Comparison of ENCODE assay signal across 7 cellular contexts in genomic region chr22:37607912-37608476, GRCh38. TPM values are rescaled to one million over a fixed set of nuclear protein-coding genes. Genes with fewer than 3 reads are reported as not detected.
DNase-seq lines count a peak whose midpoint lies in the region; ATAC-seq, FAIRE-seq and TF ChIP-seq lines count a peak whose summit lies in the region.

No MANE protein-coding gene starts in this region.

- H3K4me3 Mint-ChIP-seq in natural killer cell, result peak overlapping the region; percentile 87

- FAIRE-seq in urothelium cell line (lab: Jason Lieb, UNC), result no peak

- DNase-seq in NCI-H226, result peak; percentile 1
- DNase-seq in dorsolateral prefrontal cortex, result no peak
- DNase-seq in natural killer cell, result no peak
- no peak for DNase-seq in urothelium cell line (ENCODE audit: low spot score)
- no peak for DNase-seq in HuH-7 (ENCODE audit: low spot score)
- no peak for DNase-seq in GM03348 (ENCODE audit: low spot score)

- H3K36me3 Mint-ChIP-seq in natural killer cell, result no peaks in the 10 kb centered on the region

- ATAC-seq in GM21576 (IDR thresholded peaks at IDR 0.05; ENCODE audit: unreplicated experiment), result peak; percentile 2
- peak in 1 of 3 donors; percentile 2 for ATAC-seq in natural killer cell

- peak overlapping the region; percentile 85 to 99 (median 96) for H3K27ac ChIP-seq in dorsolateral prefrontal cortex

- no peaks in the 10 kb centered on the region for H3K27me3 Mint-ChIP-seq in natural killer cell (ENCODE audit: low read depth in 2 of 2)

- H3K4me3 ChIP-seq in dorsolateral prefrontal cortex, result peak overlapping the region; percentile 70 to 99 (median 93)

- intact Hi-C loops in dorsolateral prefrontal cortex (cut with DNase I) (loop anchor here (2.0 to 5.0 kb wide), 4 partner anchors 51 to 139 kb away; partner anchors contain the start of genes NOL12 (in 1 of the 2) and PDXP (in 1 of the 2)), natural killer cell (cut with micrococcal nuclease) (loop anchor here (1.0 to 5.0 kb wide), 4 partner anchors 16 to 254 kb away; partner anchors contain the start of genes LGALS1 and TRIOBP)

- peak overlapping the region; percentile 98 to 99 for H3K27ac Mint-ChIP-seq in natural killer cell

- H3K9me3 Mint-ChIP-seq in natural killer cell, result no peaks in the 10 kb centered on the region

- no peak for TF ChIP-seq CTCF in dorsolateral prefrontal cortex (IDR thresholded peaks at IDR 0.05 in 54 of 56, conservative IDR thresholded peaks at IDR 0.05 in 2 of 56; ENCODE audit: low read depth in 1 of 56, partially characterized antibody in 56 of 56)
- no peak for TF ChIP-seq CTCF in natural killer cell (IDR thresholded peaks at IDR 0.05)

- H3K27me3 ChIP-seq in dorsolateral prefrontal cortex, result no peaks in the 10 kb centered on the region

- peaks cover 37 to 56% of the 10 kb centered on the region in 2 donors for H3K4me1 Mint-ChIP-seq in natural killer cell

RNA-seq across cellular contexts. Expression of gene GGA1, which starts 0.6 kb away (rescaled TPM):
- total RNA-seq in dorsolateral prefrontal cortex, result 10 to 100 TPM; 45.6 to 94.6 (median 65.5) TPM
- 10 to 100 TPM; 69.3 to 87.8 (median 80.2) TPM for total RNA-seq in natural killer cell

RNA-seq across cellular contexts. Expression of gene LGALS2, which starts 28.1 kb away (rescaled TPM):
- total RNA-seq in dorsolateral prefrontal cortex (1 to 10 TPM in 3 of 120 experiments, not detected in 117; 1.4 to 2.5 (median 1.5) TPM), natural killer cell (1 to 10 TPM; 1.4 to 3.4 (median 2.6) TPM)

RNA-seq across cellular contexts. Expression of gene SH3BP1, which starts 31.5 kb away (rescaled TPM):
- total RNA-seq in dorsolateral prefrontal cortex (10 to 100 TPM in 80 of 120 experiments, 1 to 10 TPM in 40; 5.9 to 31.1 (median 11.7) TPM), natural killer cell (100 to 1,000 TPM; 163 to 189 (median 163) TPM)

RNA-seq across cellular contexts. Expression of gene CDC42EP1, which starts 47.7 kb away (rescaled TPM):
- total RNA-seq in dorsolateral prefrontal cortex (100 to 1,000 TPM in 9 of 120 experiments, 10 to 100 TPM in 111; 12.4 to 203 (median 48.3) TPM), natural killer cell (under 1 TPM in 2 of 3 donors, not detected in 1; 0.27 to 0.78 TPM)

RNA-seq across cellular contexts. Expression of gene PDXP, which starts 50.5 kb away (rescaled TPM):
- total RNA-seq in dorsolateral prefrontal cortex, result 100 to 1,000 TPM in 119 of 120 experiments, 10 to 100 TPM in 1; 62.4 to 280 (median 189) TPM
- total RNA-seq in natural killer cell, result 10 to 100 TPM in 2 of 3 donors, 1 to 10 TPM in 1; 8.3 to 14.2 (median 13.4) TPM

Comparison
In these comparisons a context has a peak if more than half of its experiments do, and no peak if none do; other contexts are left out.
1. RNA of gene SH3BP1, which starts 31.5 kb away (total RNA-seq): 163 to 189 TPM in natural killer cell; 5.9 to 31.1 TPM in dorsolateral prefrontal cortex; every median in the first group is over 4 times any median in the second.